In genomic region chr10:88996927-88997326, GRCh38 we compare ENCODE assay signal across 11 cellular contexts. TPM values are rescaled to one million over a fixed set of nuclear protein-coding genes. Genes with fewer than 3 reads are reported as not detected.
DNase-seq lines count a peak whose midpoint lies in the region; ATAC-seq and TF ChIP-seq lines count a peak whose summit lies in the region.
"Had no signal": no experiment of that assay in that cellular context is flagged by ENCODE, and none has a peak within 500 bp of the region (broad histone marks: within the 10 kb centered on the region; RNA-seq: fewer than 3 reads in every experiment).

No MANE protein-coding gene starts in this region.

- intact Hi-C loops in dorsolateral prefrontal cortex (cut with DNase I) = loop anchor here in 1 of 2 donors (10.0 kb wide), 1 partner anchor 132 kb away; no protein-coding TSS in a partner anchor

- TF ChIP-seq CTCF in dorsolateral prefrontal cortex (IDR thresholded peaks at IDR 0.05 in 54 of 56, conservative IDR thresholded peaks at IDR 0.05 in 2 of 56; ENCODE audit: low read depth in 1 of 56, partially characterized antibody in 56 of 56) (no peak), GM20000 (IDR thresholded peaks at IDR 0.05; ENCODE audit: extremely low read depth, missing control alignments) (no peak)

- peak overlapping the region; percentile 21 for H3K4me3 Mint-ChIP-seq in natural killer cell treated with Interleukin-12 subunit alpha and Interleukin-12 subunit beta and Interleukin-15 and Interleukin-18, amount 100 ng/mL, for 72 hours
- H3K4me3 Mint-ChIP-seq: activated naive CD8-positive, alpha-beta T cell had no signal

- peaks cover 48 to 68% of the 10 kb centered on the region in 2 donors for H3K4me1 Mint-ChIP-seq in natural killer cell treated with Interleukin-12 subunit alpha and Interleukin-12 subunit beta and Interleukin-15 and Interleukin-18, amount 100 ng/mL, for 72 hours (ENCODE audit: low read depth in 2 of 2)

- no peaks in the 10 kb centered on the region for H3K27me3 ChIP-seq in dorsolateral prefrontal cortex
- H3K27me3 ChIP-seq: right atrium auricular region had no signal

- H3K36me3 Mint-ChIP-seq in natural killer cell treated with Interleukin-12 subunit alpha and Interleukin-12 subunit beta and Interleukin-15 and Interleukin-18, amount 100 ng/mL, for 72 hours = peaks cover 11% of the 10 kb centered on the region

- DNase-seq in MV-4-11 (lab: John Stamatoyannopoulos, UW) = peak; percentile 59
- no peak for DNase-seq in natural killer cell treated with Interleukin-12 subunit alpha and Interleukin-12 subunit beta and Interleukin-15 and Interleukin-18, amount 100 ng/mL, for 72 hours (ENCODE audit: low spot score)
- no peak for DNase-seq in NCI-H2029 treated with DMSO at 0.1 percent for 48 hours (lab: John Stamatoyannopoulos, UW)
- DNase-seq in dorsolateral prefrontal cortex = no peak
- no peak for DNase-seq in GM20000 (ENCODE audit: low spot score)
- no peak for DNase-seq in NCI-H748 (lab: John Stamatoyannopoulos, UW; ENCODE audit: unreplicated experiment)
- DNase-seq: NCI-H2081 treated with DMSO at 0.1 percent for 48 hours had no signal

- ATAC-seq in GM18858 (IDR thresholded peaks at IDR 0.05; ENCODE audit: unreplicated experiment) = peak; percentile 63
- peak; percentile 66 for ATAC-seq in HG02610 (IDR thresholded peaks at IDR 0.05; ENCODE audit: unreplicated experiment)
- ATAC-seq in natural killer cell treated with Interleukin-12 subunit alpha and Interleukin-12 subunit beta and Interleukin-15 and Interleukin-18, amount 100 ng/mL, for 72 hours = peak in 1 of 2 donors; percentile 45

- no peak overlapping the region for H3K4me3 ChIP-seq in dorsolateral prefrontal cortex
- H3K4me3 ChIP-seq: right atrium auricular region had no signal

- peak overlapping the region; percentile 44 to 86 for H3K27ac Mint-ChIP-seq in natural killer cell treated with Interleukin-12 subunit alpha and Interleukin-12 subunit beta and Interleukin-15 and Interleukin-18, amount 100 ng/mL, for 72 hours
- H3K27ac Mint-ChIP-seq: activated naive CD8-positive, alpha-beta T cell had no signal

- no peak overlapping the region for H3K27ac ChIP-seq in dorsolateral prefrontal cortex

- no peaks in the 10 kb centered on the region for H3K9me3 Mint-ChIP-seq in natural killer cell treated with Interleukin-12 subunit alpha and Interleukin-12 subunit beta and Interleukin-15 and Interleukin-18, amount 100 ng/mL, for 72 hours

- no peaks in the 10 kb centered on the region for H3K27me3 Mint-ChIP-seq in natural killer cell treated with Interleukin-12 subunit alpha and Interleukin-12 subunit beta and Interleukin-15 and Interleukin-18, amount 100 ng/mL, for 72 hours
- H3K27me3 Mint-ChIP-seq: activated naive CD8-positive, alpha-beta T cell had no signal

RNA-seq across cellular contexts. Expression of gene FAS, which starts 6.3 kb away (rescaled TPM):
- 10 to 100 TPM; 48.3 to 73.0 TPM for total RNA-seq in natural killer cell treated with Interleukin-12 subunit alpha and Interleukin-12 subunit beta and Interleukin-15 and Interleukin-18, amount 100 ng/mL, for 72 hours
- total RNA-seq in dorsolateral prefrontal cortex = 10 to 100 TPM in 77 of 120 experiments, 1 to 10 TPM in 43; 3.2 to 28.4 (median 12.1) TPM

RNA-seq across cellular contexts. Expression of gene ACTA2, which starts 44.4 kb away (rescaled TPM):
- total RNA-seq in natural killer cell treated with Interleukin-12 subunit alpha and Interleukin-12 subunit beta and Interleukin-15 and Interleukin-18, amount 100 ng/mL, for 72 hours = 10 to 100 TPM in 1 of 2 donors, 1 to 10 TPM in 1; 8.4 to 19.7 TPM
- total RNA-seq in dorsolateral prefrontal cortex = 100 to 1,000 TPM in 8 of 120 experiments, 10 to 100 TPM in 106, 1 to 10 TPM in 6; 7.4 to 523 (median 26.5) TPM
